ENCODE assay signal across 13 cellular contexts in genomic region chr1:25755475-25756125, GRCh38.
"Had no signal": no experiment of that assay in that cellular context is flagged by ENCODE, and none has a peak within 500 bp of the region (broad histone marks: within the 10 kb centered on the region; RNA-seq: fewer than 3 reads in every experiment).

No MANE protein-coding gene starts in this region.

- H3K9me3 Mint-ChIP-seq: activated T-helper 2 cell treated with anti-CD3 and anti-CD28 coated beads, Interferon-gamma antibody, Interleukin-2, Interleukin-4, amounts not matched to agents 10 μg/mL and 5 μg/mL and 100 μg/mL, durations not matched to agents 14 hours and 24 hours and 36 hours; stimulated activated naive B cell treated with anti-CD40 and anti-IgM and Interleukin-4, amounts not matched to agents 10 μg/mL and 1 μg/mL and 100 μg/mL, for 72 hours; T-helper 2 cell treated with Interferon-gamma antibody and Interleukin-4, amounts not matched to agents 5 μg/mL and 100 μg/mL, for 36 hours had no signal

- DNase-seq: activated T-cell treated with anti-CD3 and anti-CD28 coated beads for 4 hours; colonic mucosa; esophagus squamous epithelium; kidney; mammary epithelial cell; stimulated activated naive B cell treated with anti-CD40 and anti-IgM and Interleukin-4, amounts not matched to agents 10 μg/mL and 1 μg/mL and 100 μg/mL, for 72 hours; tibial artery; uterus had no signal

- FAIRE-seq: endothelial cell of umbilical vein, kidney had no signal

- H3K4me1 ChIP-seq: colonic mucosa, parathyroid adenoma, tibial artery, uterus had no signal

- ATAC-seq: left lung had no signal

- H3K36me3 ChIP-seq: colonic mucosa, uterus had no signal

- H3K79me2 ChIP-seq: parathyroid adenoma had no signal

- H3K27ac Mint-ChIP-seq: activated T-helper 2 cell treated with anti-CD3 and anti-CD28 coated beads, Interferon-gamma antibody, Interleukin-2, Interleukin-4, amounts not matched to agents 10 μg/mL and 5 μg/mL and 100 μg/mL, durations not matched to agents 14 hours and 24 hours and 36 hours; stimulated activated naive B cell treated with anti-CD40 and anti-IgM and Interleukin-4, amounts not matched to agents 10 μg/mL and 1 μg/mL and 100 μg/mL, for 72 hours; T-helper 2 cell treated with Interferon-gamma antibody and Interleukin-4, amounts not matched to agents 5 μg/mL and 100 μg/mL, for 36 hours had no signal

- H3K27ac ChIP-seq: colonic mucosa, left lung, parathyroid adenoma, tibial artery, uterus had no signal

- H3K4me3 Mint-ChIP-seq: stimulated activated naive B cell treated with anti-CD40 and anti-IgM and Interleukin-4, amounts not matched to agents 10 μg/mL and 1 μg/mL and 100 μg/mL, for 72 hours; T-helper 2 cell treated with Interferon-gamma antibody and Interleukin-4, amounts not matched to agents 5 μg/mL and 100 μg/mL, for 36 hours had no signal

- H3K27me3 ChIP-seq: colonic mucosa, esophagus squamous epithelium, left lung, tibial artery, uterus had no signal

- H3K9ac ChIP-seq: parathyroid adenoma had no signal

- H3K4me3 ChIP-seq: colonic mucosa, esophagus squamous epithelium, left lung, tibial artery, uterus had no signal

- H2AFZ ChIP-seq: parathyroid adenoma had no signal

- H3K9me3 ChIP-seq: colonic mucosa, esophagus squamous epithelium, left lung, tibial artery, uterus had no signal
